ENCODE assay signal across 7 cellular contexts in genomic region chr6:37158508-37158907, GRCh38.
"Had no signal": no experiment of that assay in that cellular context is flagged by ENCODE, and none has a peak within 500 bp of the region (broad histone marks: within the 10 kb centered on the region; RNA-seq: fewer than 3 reads in every experiment).

No MANE protein-coding gene starts in this region.

- H3K4me3 ChIP-seq: GM23248, HAP-1 had no signal

- DNase-seq: GM23248, GOT3, H7, KBM-7 had no signal

- H3K4me3 Mint-ChIP-seq: IgD-negative memory B cell had no signal

- H3K36me3 ChIP-seq: HAP-1 had no signal

- H3K9ac ChIP-seq: GM23248, KMS-11 had no signal

- H3K27ac ChIP-seq: GM23248, KMS-11 had no signal

- H3K9me3 Mint-ChIP-seq: IgD-negative memory B cell had no signal

- H2AFZ ChIP-seq: GM23248 had no signal

- H3K4me2 ChIP-seq: KMS-11 had no signal

- H3K9me3 ChIP-seq: HAP-1 had no signal
